ENCODE assay signal across 11 cellular contexts in the genomic region with DNA sequence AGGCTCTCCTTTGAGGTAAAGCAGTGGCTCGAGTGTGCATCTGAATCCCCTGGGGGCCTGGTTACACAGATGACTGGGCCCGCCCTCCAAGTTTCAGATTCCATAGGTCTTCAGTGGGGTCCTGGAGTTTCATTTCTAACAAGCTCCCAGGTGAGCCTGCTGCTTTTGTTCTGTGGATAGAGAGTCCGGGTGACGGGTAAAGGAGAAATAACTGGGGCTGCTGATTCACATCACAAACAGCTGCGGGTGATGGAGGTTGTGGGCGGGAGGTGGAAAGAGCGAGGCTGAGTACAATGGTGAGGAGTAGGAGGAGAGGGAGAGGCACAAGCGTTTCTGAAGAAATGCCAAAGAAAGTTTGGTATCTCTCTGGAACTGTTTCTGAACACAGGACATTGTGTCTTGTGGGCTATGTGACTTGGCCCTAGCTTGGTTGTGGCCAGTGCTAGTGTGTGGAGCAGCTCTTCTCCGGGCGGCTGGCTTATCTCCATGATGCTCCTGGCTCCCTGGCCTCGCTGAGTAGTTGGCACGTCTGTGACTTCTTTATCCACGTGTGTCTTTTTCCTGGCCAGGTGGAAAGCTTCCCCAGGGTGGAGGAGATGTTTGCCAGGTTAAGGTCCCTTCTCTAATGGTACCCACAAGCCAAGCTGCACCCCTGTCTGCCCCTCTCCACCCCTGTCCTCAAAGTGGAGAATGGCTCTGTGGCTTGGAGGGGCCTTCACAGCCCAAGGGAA.
A peak's percentile ranks its signal among the peaks of the same experiment; 100 is the strongest.
DNase-seq lines count a peak whose midpoint lies in the region; ATAC-seq, FAIRE-seq and TF ChIP-seq lines count a peak whose summit lies in the region.
"Had no signal": no experiment of that assay in that cellular context is flagged by ENCODE, and none has a peak within 500 bp of the region (broad histone marks: within the 10 kb centered on the region; RNA-seq: fewer than 3 reads in every experiment).

No MANE protein-coding gene starts in this region.

- no peak for TF ChIP-seq EP300 in GM12878 (IDR thresholded peaks at IDR 0.05; ENCODE audit: borderline replicate concordance in 1 of 2, control insufficient read depth in 1 of 2, low read depth in 2 of 2, low read length in 2 of 2)

- in situ Hi-C loops in IMR-90 (cut with MboI; ENCODE audit: low sequenced_read_pairs) (loop anchor here (5.0 to 10.0 kb wide), 3 partner anchors 139 to 831 kb away; no protein-coding TSS in a partner anchor), GM12878 (cut with MboI) (loop anchor here (5.0 to 10.0 kb wide), 4 partner anchors 174 to 834 kb away; no protein-coding TSS in a partner anchor), gastrocnemius medialis (cut with MboI; ENCODE audit: low sequenced_read_pairs in 4 of 4) (loop anchor here in 3 of 4 donors (5.0 to 25.0 kb wide), 3 partner anchors 171 to 749 kb away; no protein-coding TSS in a partner anchor)

- H3K4me3 ChIP-seq in CD8-positive, alpha-beta T cell (ENCODE audit: low read depth, low read length): no peak overlapping the region
- H3K4me3 ChIP-seq in IMR-90 (ENCODE audit: insufficient read depth, low read depth, low read length) (no peak overlapping the region), GM12878 (no peak overlapping the region), gastrocnemius medialis (no peak overlapping the region)

- H2BK120ac ChIP-seq in IMR-90 (ENCODE audit: low read depth, low read length): no peak overlapping the region

- H3K9ac ChIP-seq in IMR-90 (ENCODE audit: low read depth, low read length) (no peak overlapping the region), GM12878 (ENCODE audit: control insufficient read depth, insufficient read depth, low read length) (no peak overlapping the region)

- H3K4me1 Mint-ChIP-seq in CD8-positive, alpha-beta T cell (ENCODE audit: low read depth): peaks cover 7% of the 10 kb centered on the region

- H3K36me3 Mint-ChIP-seq in CD8-positive, alpha-beta T cell: no peaks in the 10 kb centered on the region

- H3K27me3 Mint-ChIP-seq in CD8-positive, alpha-beta T cell (ENCODE audit: low read depth): no peaks in the 10 kb centered on the region

- H3K9me3 Mint-ChIP-seq in CD8-positive, alpha-beta T cell: no peaks in the 10 kb centered on the region
- H3K9me3 Mint-ChIP-seq: T-helper 1 cell treated with Interleukin-12 subunit alpha and Interleukin-12 subunit beta and Interleukin-4 antibody, amounts not matched to agents 30 μg/mL and 1 μg/mL, for 36 hours had no signal

- H4K5ac ChIP-seq in IMR-90 (ENCODE audit: low read depth, low read length): no peak overlapping the region

- H3K14ac ChIP-seq in IMR-90 (replicated peaks; ENCODE audit: low read depth, low read length): no peak overlapping the region

- H2BK5ac ChIP-seq in IMR-90 (ENCODE audit: low read depth, low read length, poor library complexity, severe bottlenecking): no peak overlapping the region

- FAIRE-seq in GM12878 (lab: Jason Lieb, UNC): no peak
- FAIRE-seq: frontal cortex had no signal

- no peaks in the 10 kb centered on the region; the same call in 1 of the 2 replicates for H3K9me1 ChIP-seq in IMR-90 (ENCODE audit: insufficient read depth, low read length)

- 88% methylated on average over 3 of the region's 13 CpGs; no CpG with 5 or more reads in 1 of the 2 experiments for WGBS in IMR-90 (ENCODE audit: extremely low coverage in 2 of 2, insufficient read length in 1 of 2), 2 experiments
- 30% methylated on average over 13 of the region's 13 CpGs for WGBS in GM12878 (ENCODE audit: insufficient coverage, insufficient replicate concordance, low lambda C conversion rate, missing lambda C conversion rate)

- TF ChIP-seq CTCF in CD8-positive, alpha-beta T cell (IDR thresholded peaks at IDR 0.05): no peak
- no peak for TF ChIP-seq CTCF in IMR-90 (conservative IDR thresholded peaks at IDR 0.05; ENCODE audit: low read depth, low read length)
- no peak for TF ChIP-seq CTCF in GM12878 (IDR thresholded peaks at IDR 0.05 in 2 of 3, conservative IDR thresholded peaks at IDR 0.05 in 1 of 3; ENCODE audit: control insufficient read depth in 2 of 3, extremely low read depth in 1 of 3, insufficient read depth in 1 of 3, low read depth in 3 of 3, low read length in 3 of 3)
- TF ChIP-seq CTCF in gastrocnemius medialis (IDR thresholded peaks at IDR 0.05 in 4 of 5, conservative IDR thresholded peaks at IDR 0.05 in 1 of 5): no peak

- H3K56ac ChIP-seq in IMR-90 (ENCODE audit: extremely low read depth, insufficient read depth, low read length): no peak overlapping the region

- RAD21 ChIA-PET in GM12878 (lab: Charles Lee; ENCODE audit: unreplicated experiment): interaction anchor here (0.8 to 4.6 kb wide), 20 partner anchors 9 to 347 kb away, joined by 3 to 38 read pairs (median 4); no protein-coding TSS in a partner anchor

- BruUV-seq in IMR-90 (replicated peaks; lab: Mats Ljungman, UMichigan) (no TSS peak), GM12878 (replicated peaks; lab: Mats Ljungman, UMichigan) (no TSS peak)

- H3K4ac ChIP-seq in IMR-90 (ENCODE audit: low read depth, low read length): no peak overlapping the region

- CTCF ChIA-PET in CD8-positive, alpha-beta T cell (lab: Charles Lee): interaction anchor here (1.5 to 7.8 kb wide), 5 partner anchors 10 to 755 kb away, joined by 5 to 97 read pairs (median 8); no protein-coding TSS in a partner anchor
- CTCF ChIA-PET in IMR-90 (lab: Yijun Ruan, JAX): interaction anchor here (0.5 to 2.1 kb wide), 4 partner anchors 102 to 402 kb away, joined by 3 to 7 read pairs (median 4); no protein-coding TSS in a partner anchor
- CTCF ChIA-PET in GM12878 (lab: Yijun Ruan, JAX): interaction anchor here (0.6 to 3.3 kb wide), 15 partner anchors 8 to 1448 kb away, joined by 3 to 18 read pairs (median 5); no protein-coding TSS in a partner anchor

- TF ChIP-seq POLR2A in IMR-90 (IDR thresholded peaks at IDR 0.05; ENCODE audit: low read depth, low read length) (no peak), GM12878 (IDR thresholded peaks at IDR 0.05; ENCODE audit: low read depth, low read length) (no peak), gastrocnemius medialis (IDR thresholded peaks at IDR 0.05) (no peak)

- dilution Hi-C loops in IMR-90 (cut with HindIII; ENCODE audit: low sequenced_read_pairs, unreplicated experiment): no loop called here

- no peak overlapping the region; the same call in 2 of the 3 replicates for H2BK15ac ChIP-seq in IMR-90 (ENCODE audit: low read depth, low read length)

- no peaks in the 10 kb centered on the region for H4K20me1 ChIP-seq in IMR-90 (ENCODE audit: insufficient read depth, low read length)
- H4K20me1 ChIP-seq in GM12878 (ENCODE audit: control insufficient read depth, insufficient read depth): no peaks in the 10 kb centered on the region

- H2BK20ac ChIP-seq in IMR-90 (ENCODE audit: low read depth, low read length): no peak overlapping the region

- no peak overlapping the region for H2AK5ac ChIP-seq in IMR-90 (ENCODE audit: low read depth, low read length)

- DNase-seq in CD8-positive, alpha-beta T cell: no peak
- DNase-seq in IMR-90 (peak; percentile 56), GM12878 (ENCODE audit: low read depth, low spot score) (no peak), gastrocnemius medialis (peak in 1 of 2 donors; percentile 61), sciatic nerve (ENCODE audit: low spot score) (no peak), NCI-H1436 treated with DMSO at 0.1 percent for 48 hours (lab: John Stamatoyannopoulos, UW) (no peak)
- DNase-seq: NCI-H524 treated with DMSO at 0.1 percent for 48 hours had no signal

- no peaks in the 10 kb centered on the region for H3K79me2 ChIP-seq in GM12878 (ENCODE audit: control insufficient read depth, insufficient read depth, low read length)

- TF ChIP-seq RAD21 in IMR-90 (IDR thresholded peaks at IDR 0.05; ENCODE audit: low read length) (no peak), GM12878 (IDR thresholded peaks at IDR 0.05; ENCODE audit: insufficient read depth, low read depth, low read length) (no peak)

- POLR2A ChIA-PET in CD8-positive, alpha-beta T cell (lab: Charles Lee): no interaction called here
- POLR2A ChIA-PET in IMR-90 (lab: Charles Lee; ENCODE audit: unreplicated experiment) (no interaction called here), GM12878 (lab: Charles Lee) (no interaction called here)

- H3K23ac ChIP-seq in IMR-90 (ENCODE audit: low read depth, low read length): no peak overlapping the region

- H3K9me3 ChIP-seq in CD8-positive, alpha-beta T cell (ENCODE audit: low read length): no peaks in the 10 kb centered on the region
- H3K9me3 ChIP-seq in IMR-90 (ENCODE audit: control insufficient read depth, insufficient read depth, low read length) (no peaks in the 10 kb centered on the region), GM12878 (replicated peaks; ENCODE audit: control insufficient read depth, insufficient read depth, low read length) (no peaks in the 10 kb centered on the region), gastrocnemius medialis (no peaks in the 10 kb centered on the region)

- H3K27me3 ChIP-seq in CD8-positive, alpha-beta T cell (ENCODE audit: insufficient read depth, low read length): no peaks in the 10 kb centered on the region
- H3K27me3 ChIP-seq in IMR-90 (ENCODE audit: control insufficient read depth, insufficient read depth, low read length) (peaks cover 7% of the 10 kb centered on the region), GM12878 (replicated peaks in 1 of 2; ENCODE audit: control insufficient read depth in 2 of 2, insufficient read depth in 2 of 2, low read length in 1 of 2) (no peaks in the 10 kb centered on the region), gastrocnemius medialis (no peaks in the 10 kb centered on the region)

- H3K27ac Mint-ChIP-seq in CD8-positive, alpha-beta T cell: peak overlapping the region; percentile 23
- H3K27ac Mint-ChIP-seq: T-helper 1 cell treated with Interleukin-12 subunit alpha and Interleukin-12 subunit beta and Interleukin-4 antibody, amounts not matched to agents 30 μg/mL and 1 μg/mL, for 36 hours had no signal

- no peak overlapping the region for H2AK9ac ChIP-seq in IMR-90 (replicated peaks; ENCODE audit: low read depth, low read length, poor library complexity)

- H3K27ac ChIP-seq in CD8-positive, alpha-beta T cell (ENCODE audit: low read depth, low read length): no peak overlapping the region
- H3K27ac ChIP-seq in IMR-90 (ENCODE audit: insufficient read depth, low read length) (no peak overlapping the region), GM12878 (ENCODE audit: control insufficient read depth, insufficient read depth) (no peak overlapping the region), gastrocnemius medialis (peak overlapping the region; percentile 36 to 76 (median 42))

- SMC1A ChIA-PET in GM12878 (lab: Charles Lee; ENCODE audit: uncharacterized antibody, unreplicated experiment): interaction anchor here (0.7 to 4.1 kb wide), 15 partner anchors 9 to 835 kb away, joined by 3 to 24 read pairs (median 4); no protein-coding TSS in a partner anchor

- no peaks in the 10 kb centered on the region for H3K79me1 ChIP-seq in IMR-90 (ENCODE audit: low read depth in 1 of 2, low read length in 2 of 2)

- intact Hi-C loops in CD8-positive, alpha-beta T cell (cut with DNase I, micrococcal nuclease): loop anchor here in 1 of 2 experiments (10.0 kb wide), 1 partner anchor 821 kb away; no protein-coding TSS in a partner anchor
- intact Hi-C loops in IMR-90 (cut with micrococcal nuclease) (loop anchor here (5.0 to 10.0 kb wide), 5 partner anchors 249 to 829 kb away; a partner anchor contains a TSS), GM12878 (cut with micrococcal nuclease; ENCODE audit: unreplicated experiment) (loop anchor here (5.0 kb wide), 4 partner anchors 134 to 754 kb away; no protein-coding TSS in a partner anchor), gastrocnemius medialis (cut with DNase I; ENCODE audit: low total_unique reads) (no loop called here), sciatic nerve (cut with DNase I) (no loop called here)

- no peak overlapping the region for H2AFZ ChIP-seq in IMR-90 (replicated peaks; ENCODE audit: low read length, poor library complexity)
- no peak overlapping the region for H2AFZ ChIP-seq in GM12878 (ENCODE audit: control insufficient read depth, low read depth, low read length)

- no peak overlapping the region for H4K91ac ChIP-seq in IMR-90 (ENCODE audit: insufficient read depth, low read depth, low read length)

- no peak overlapping the region for H4K8ac ChIP-seq in IMR-90 (ENCODE audit: low read depth in 2 of 2, low read length in 2 of 2)

- peaks cover 7% of the 10 kb centered on the region for H3K4me1 ChIP-seq in CD8-positive, alpha-beta T cell (ENCODE audit: insufficient read depth, low read length)
- H3K4me1 ChIP-seq in IMR-90 (ENCODE audit: control insufficient read depth, insufficient read depth, low read length): peaks cover 5% of the 10 kb centered on the region; the same call in 1 of the 2 replicates
- peaks cover 3% of the 10 kb centered on the region; the same call in 1 of the 2 replicates for H3K4me1 ChIP-seq in GM12878 (ENCODE audit: control insufficient read depth, insufficient read depth, low read length)
- H3K4me1 ChIP-seq in gastrocnemius medialis: peaks cover 43% of the 10 kb centered on the region in 2 donors

- no peaks in the 10 kb centered on the region for H3K36me3 ChIP-seq in CD8-positive, alpha-beta T cell (ENCODE audit: insufficient read depth, low read length)
- H3K36me3 ChIP-seq in IMR-90 (ENCODE audit: control insufficient read depth, insufficient read depth, low read length) (no peaks in the 10 kb centered on the region), GM12878 (ENCODE audit: control insufficient read depth in 2 of 2, insufficient read depth in 2 of 2, low read length in 1 of 2) (no peaks in the 10 kb centered on the region), gastrocnemius medialis (no peaks in the 10 kb centered on the region)

- ATAC-seq in CD8-positive, alpha-beta T cell: no peak
- peak; percentile 24 for ATAC-seq in IMR-90 (ENCODE audit: low read depth)
- peak; percentile 51 for ATAC-seq in GM12878
- peak; percentile 17 to 64 for ATAC-seq in gastrocnemius medialis
- ATAC-seq in GM19324 (IDR thresholded peaks at IDR 0.05; ENCODE audit: low FRiP score, unreplicated experiment): no peak
- ATAC-seq in sciatic nerve: no peak
- no peak for ATAC-seq in GM19397 (IDR thresholded peaks at IDR 0.05; ENCODE audit: unreplicated experiment)

- no peak overlapping the region for H3K4me3 Mint-ChIP-seq in CD8-positive, alpha-beta T cell
- H3K4me3 Mint-ChIP-seq: T-helper 1 cell treated with Interleukin-12 subunit alpha and Interleukin-12 subunit beta and Interleukin-4 antibody, amounts not matched to agents 30 μg/mL and 1 μg/mL, for 36 hours had no signal

- no peak overlapping the region for H3K18ac ChIP-seq in IMR-90 (ENCODE audit: low read depth, low read length)

- H3K4me2 ChIP-seq in IMR-90 (ENCODE audit: low read depth, low read length): no peak overlapping the region
- H3K4me2 ChIP-seq in GM12878 (ENCODE audit: control insufficient read depth, insufficient read depth): no peak overlapping the region

Comparison
In these comparisons a context has a peak if more than half of its experiments do, and no peak if none do; other contexts are left out.
1. ATAC-seq: peak in IMR-90 (single experiment), GM12878 (single experiment) and gastrocnemius medialis (2 of 2); none in CD8-positive, alpha-beta T cell (single experiment), GM19324 (single experiment), sciatic nerve (single experiment) and GM19397 (single experiment).
2. H3K27ac ChIP-seq: peak in gastrocnemius medialis (4 of 4); none in CD8-positive, alpha-beta T cell (single experiment), IMR-90 (single experiment) and GM12878 (single experiment).
3. intact Hi-C loops: an anchor here in IMR-90 (5.0 to 10.0 kb wide) and GM12878 (5.0 kb wide); none called in gastrocnemius medialis and sciatic nerve.